In genomic region chr15:100707229-100707628, GRCh38 we compare ENCODE assay signal across 22 cellular contexts.
DNase-seq lines count a peak whose midpoint lies in the region; ATAC-seq and TF ChIP-seq lines count a peak whose summit lies in the region.
"Had no signal": no experiment of that assay in that cellular context is flagged by ENCODE, and none has a peak within 500 bp of the region (broad histone marks: within the 10 kb centered on the region; RNA-seq: fewer than 3 reads in every experiment).

No MANE protein-coding gene starts in this region.

- H3K4me3 Mint-ChIP-seq in endodermal cell, result no peak overlapping the region
- H3K4me3 Mint-ChIP-seq: B cell; CD8-positive, alpha-beta memory T cell; T-cell had no signal

- H3K14ac ChIP-seq in IMR-90 (replicated peaks; ENCODE audit: low read depth, low read length) (0 out of 2 replicates have a peak overlapping the region, but pooled peaks have one; percentile 0), trophoblast cell (ENCODE audit: low read length) (no peak overlapping the region)

- intact Hi-C loops in IMR-90 (cut with micrococcal nuclease), result no loop called here
- intact Hi-C loops in lower lobe of right lung (cut with DNase I), result no loop called here

- TF ChIP-seq CTCF in IMR-90 (conservative IDR thresholded peaks at IDR 0.05; ENCODE audit: low read depth, low read length) (no peak), endodermal cell (conservative IDR thresholded peaks at IDR 0.05) (no peak), lower lobe of right lung (IDR thresholded peaks at IDR 0.05) (no peak)

- no peaks in the 10 kb centered on the region for H3K27me3 ChIP-seq in IMR-90 (ENCODE audit: control insufficient read depth, insufficient read depth, low read length)
- H3K27me3 ChIP-seq in endodermal cell (ENCODE audit: control insufficient read depth, insufficient read depth, low read length, poor library complexity, severe bottlenecking), result peaks cover 16% of the 10 kb centered on the region
- H3K27me3 ChIP-seq in trophoblast cell (ENCODE audit: insufficient read depth, low read length), result no peaks in the 10 kb centered on the region
- H3K27me3 ChIP-seq in lower lobe of right lung (ENCODE audit: low read depth), result no peaks in the 10 kb centered on the region

- peak overlapping the region; percentile 1; the same call in 1 of the 2 replicates for H2BK120ac ChIP-seq in IMR-90 (ENCODE audit: low read depth, low read length)
- no peak overlapping the region for H2BK120ac ChIP-seq in trophoblast cell (ENCODE audit: insufficient read depth, low read length, poor library complexity)

- H3K4ac ChIP-seq in IMR-90 (ENCODE audit: low read depth, low read length) (0 out of 2 replicates have a peak overlapping the region, but pooled peaks have one; percentile 0), trophoblast cell (ENCODE audit: low read depth, low read length) (no peak overlapping the region)

- H3K27ac ChIP-seq in IMR-90 (ENCODE audit: insufficient read depth, low read length) (no peak overlapping the region), endodermal cell (ENCODE audit: low read depth, low read length) (no peak overlapping the region), trophoblast cell (ENCODE audit: low read depth, low read length) (no peak overlapping the region), lower lobe of right lung (no peak overlapping the region)
- H3K27ac ChIP-seq: C4-2B had no signal

- peaks cover 6% of the 10 kb centered on the region for H3K9me3 Mint-ChIP-seq in endodermal cell

- H3K79me1 ChIP-seq in IMR-90 (ENCODE audit: low read depth in 1 of 2, low read length in 2 of 2), result no peaks in the 10 kb centered on the region
- H3K79me1 ChIP-seq in trophoblast cell (ENCODE audit: low read length), result no peaks in the 10 kb centered on the region

- no peak overlapping the region for H2BK12ac ChIP-seq in trophoblast cell (ENCODE audit: low read length)

- H3K27ac Mint-ChIP-seq in endodermal cell, result no peak overlapping the region
- H3K27ac Mint-ChIP-seq: B cell; CD8-positive, alpha-beta memory T cell; T-cell had no signal

- no TSS peak for BruUV-seq in IMR-90 (replicated peaks; lab: Mats Ljungman, UMichigan)

- H3K56ac ChIP-seq in IMR-90 (ENCODE audit: extremely low read depth, insufficient read depth, low read length), result no peak overlapping the region

- no peaks in the 10 kb centered on the region for H4K20me1 ChIP-seq in IMR-90 (ENCODE audit: insufficient read depth, low read length)

- no peak overlapping the region for H3K23ac ChIP-seq in IMR-90 (ENCODE audit: low read depth, low read length)
- H3K23ac ChIP-seq in trophoblast cell (ENCODE audit: low read length), result no peak overlapping the region

- peaks cover 20% of the 10 kb centered on the region for H3K4me1 Mint-ChIP-seq in endodermal cell
- H3K4me1 Mint-ChIP-seq: B cell; CD8-positive, alpha-beta memory T cell; T-cell had no signal

- peak overlapping the region; percentile 41; the same call in 1 of the 3 replicates for H2BK15ac ChIP-seq in IMR-90 (ENCODE audit: low read depth, low read length)

- no peak overlapping the region for H4K12ac ChIP-seq in trophoblast cell (ENCODE audit: low read depth, low read length)

- 83% methylated on average over 1 of the region's 4 CpGs; no CpG with 5 or more reads in 1 of the 2 experiments for WGBS in IMR-90 (ENCODE audit: extremely low coverage in 2 of 2, insufficient read length in 1 of 2), 2 experiments
- 67 to 81% methylated on average over 3 of the region's 4 CpGs for WGBS in endodermal cell (ENCODE audit: insufficient coverage in 1 of 2, insufficient read length in 1 of 2), 2 experiments
- WGBS in trophoblast cell (ENCODE audit: extremely low coverage, insufficient coverage, insufficient read length), result no CpG with 5 or more reads among the region's 4 CpGs

- H3K36me3 ChIP-seq in IMR-90 (ENCODE audit: control insufficient read depth, insufficient read depth, low read length), result no peaks in the 10 kb centered on the region
- H3K36me3 ChIP-seq in endodermal cell (ENCODE audit: control insufficient read depth, insufficient read depth, low read length), result no peaks in the 10 kb centered on the region
- H3K36me3 ChIP-seq in trophoblast cell (ENCODE audit: control insufficient read depth in 1 of 2, insufficient read depth in 2 of 2, low read length in 2 of 2), result no peaks in the 10 kb centered on the region
- H3K36me3 ChIP-seq in lower lobe of right lung, result no peaks in the 10 kb centered on the region

- no peak overlapping the region for H3K4me2 ChIP-seq in IMR-90 (ENCODE audit: low read depth, low read length)
- H3K4me2 ChIP-seq in trophoblast cell (ENCODE audit: low read length), result no peak overlapping the region

- no peak overlapping the region for H4K5ac ChIP-seq in IMR-90 (ENCODE audit: low read depth, low read length)

- peaks cover 16% of the 10 kb centered on the region for H3K9me1 ChIP-seq in IMR-90 (ENCODE audit: insufficient read depth, low read length)

- in situ Hi-C loops in IMR-90 (cut with MboI; ENCODE audit: low sequenced_read_pairs), result loop anchor here (25.0 kb wide), 1 partner anchor 555 kb away; the partner anchor contains the start of gene CHSY1

- H2BK5ac ChIP-seq in IMR-90 (ENCODE audit: low read depth, low read length, poor library complexity, severe bottlenecking) (no peak overlapping the region), trophoblast cell (ENCODE audit: low read depth, low read length, poor library complexity) (no peak overlapping the region)

- no peak overlapping the region for H2BK20ac ChIP-seq in IMR-90 (ENCODE audit: low read depth, low read length)

- H2AK5ac ChIP-seq in IMR-90 (ENCODE audit: low read depth, low read length) (0 out of 2 replicates have a peak overlapping the region, but pooled peaks have one; percentile 15), trophoblast cell (ENCODE audit: low read length) (no peak overlapping the region)

- POLR2A ChIA-PET in IMR-90 (lab: Charles Lee; ENCODE audit: unreplicated experiment), result no interaction called here

- H3K79me2 ChIP-seq in trophoblast cell (ENCODE audit: control insufficient read depth, insufficient read depth, low read length, poor library complexity), result no peaks in the 10 kb centered on the region

- H3K36me3 Mint-ChIP-seq in endodermal cell (ENCODE audit: low read depth), result no peaks in the 10 kb centered on the region
- H3K36me3 Mint-ChIP-seq: T-cell had no signal

- no peak overlapping the region for H4K8ac ChIP-seq in IMR-90 (ENCODE audit: low read depth in 2 of 2, low read length in 2 of 2)
- H4K8ac ChIP-seq in trophoblast cell (ENCODE audit: low read depth, low read length), result no peak overlapping the region

- no peak for ATAC-seq in IMR-90 (ENCODE audit: low read depth)
- ATAC-seq in lower lobe of right lung, result no peak
- ATAC-seq: HCT116, T-cell had no signal

- no peak overlapping the region for H3K9ac ChIP-seq in IMR-90 (ENCODE audit: low read depth, low read length)
- no peak overlapping the region for H3K9ac ChIP-seq in endodermal cell (ENCODE audit: extremely low read depth, low read length, poor library complexity, severe bottlenecking)
- H3K9ac ChIP-seq in trophoblast cell (ENCODE audit: low read length), result no peak overlapping the region

- H3K9me3 ChIP-seq in IMR-90 (ENCODE audit: control insufficient read depth, insufficient read depth, low read length) (no peaks in the 10 kb centered on the region), endodermal cell (ENCODE audit: control insufficient read depth, low read length) (no peaks in the 10 kb centered on the region), trophoblast cell (ENCODE audit: insufficient read depth, low read depth, low read length) (peaks cover 15% of the 10 kb centered on the region), lower lobe of right lung (no peaks in the 10 kb centered on the region)

- H3K4me3 ChIP-seq in IMR-90 (ENCODE audit: insufficient read depth, low read depth, low read length) (no peak overlapping the region), endodermal cell (ENCODE audit: low read length) (no peak overlapping the region), trophoblast cell (ENCODE audit: low read depth, low read length) (no peak overlapping the region), lower lobe of right lung (no peak overlapping the region)

- H2AK9ac ChIP-seq in IMR-90 (replicated peaks; ENCODE audit: low read depth, low read length, poor library complexity), result no peak overlapping the region

- H2AFZ ChIP-seq in IMR-90 (replicated peaks; ENCODE audit: low read length, poor library complexity) (no peak overlapping the region), trophoblast cell (ENCODE audit: insufficient read depth, low read length, poor library complexity) (no peak overlapping the region)

- no peak for DNase-seq in IMR-90
- peak; percentile 100 for DNase-seq in NCI-H226
- DNase-seq in endodermal cell, result peak; percentile 51
- peak; percentile 72 to 81 for DNase-seq in trophoblast cell
- no peak for DNase-seq in NCI-H2171 treated with DMSO at 0.1 percent for 48 hours (lab: John Stamatoyannopoulos, UW)
- no peak for DNase-seq in lower lobe of right lung
- DNase-seq in SK-N-DZ (ENCODE audit: low spot score), result no peak
- DNase-seq: CD8-positive, alpha-beta memory T cell; DMS 273 treated with DMSO at 0.1 percent for 48 hours; DMS79; GF-D8; Karpas-422; NCI-H1105; NCI-H146; NCI-H2029; NCI-H446; NCI-H524 treated with DMSO at 0.1 percent for 48 hours; NCI-H774; T-cell had no signal

- dilution Hi-C loops in IMR-90 (cut with HindIII; ENCODE audit: low sequenced_read_pairs, unreplicated experiment), result no loop called here

- no peak overlapping the region for H4K91ac ChIP-seq in IMR-90 (ENCODE audit: insufficient read depth, low read depth, low read length)
- H4K91ac ChIP-seq in trophoblast cell (ENCODE audit: low read depth, low read length), result no peak overlapping the region

- no peak for TF ChIP-seq RAD21 in IMR-90 (IDR thresholded peaks at IDR 0.05; ENCODE audit: low read length)

- H3K4me1 ChIP-seq in IMR-90 (ENCODE audit: control insufficient read depth, insufficient read depth, low read length) (peaks cover 27% of the 10 kb centered on the region), endodermal cell (ENCODE audit: control insufficient read depth, insufficient read depth, low read length) (no peaks in the 10 kb centered on the region), trophoblast cell (ENCODE audit: control insufficient read depth in 1 of 2, insufficient read depth in 2 of 2, low read length in 2 of 2) (no peaks in the 10 kb centered on the region), lower lobe of right lung (peaks cover 7% of the 10 kb centered on the region)

- no peak for TF ChIP-seq POLR2A in IMR-90 (IDR thresholded peaks at IDR 0.05; ENCODE audit: low read depth, low read length)

- peaks cover 33% of the 10 kb centered on the region for H3K27me3 Mint-ChIP-seq in endodermal cell (ENCODE audit: insufficient read depth)

- no peak overlapping the region for H3K18ac ChIP-seq in IMR-90 (ENCODE audit: low read depth, low read length)
- no peak overlapping the region for H3K18ac ChIP-seq in trophoblast cell (ENCODE audit: low read length)

- CTCF ChIA-PET in IMR-90 (lab: Yijun Ruan, JAX), result interaction anchor here (0.6 kb wide), 1 partner anchor 279 kb away, joined by 5 read pairs; no protein-coding TSS in a partner anchor

TF ChIP-seq in IMR-90, 13 proteins besides CTCF, POLR2A, EP300 and RAD21 (continues in another document):
- TF ChIP-seq MXI1 (IDR thresholded peaks at IDR 0.05; ENCODE audit: borderline replicate concordance, low read depth, low read length), result no peak
- TF ChIP-seq FOS (IDR thresholded peaks at IDR 0.05; ENCODE audit: low read depth, low read length), result no peak

Comparison
In these comparisons a context has a peak if more than half of its experiments do, and no peak if none do; other contexts are left out.
1. DNase-seq: peak in NCI-H226 (single experiment), endodermal cell (single experiment) and trophoblast cell (2 of 2); none in IMR-90 (single experiment), NCI-H2171 treated with DMSO at 0.1 percent for 48 hours (single experiment), lower lobe of right lung (single experiment) and SK-N-DZ (single experiment).